ENCODE assay signal across 15 cellular contexts in genomic region chr7:501526-501925, GRCh38.
"Had no signal": no experiment of that assay in that cellular context is flagged by ENCODE, and none has a peak within 500 bp of the region (broad histone marks: within the 10 kb centered on the region; RNA-seq: fewer than 3 reads in every experiment).

No MANE protein-coding gene starts in this region.

- H3K27me3 ChIP-seq: foreskin keratinocyte, neutrophil, ovary, upper lobe of left lung had no signal

- H3K4me1 ChIP-seq: foreskin keratinocyte had no signal

- H3K27ac ChIP-seq: foreskin keratinocyte, neutrophil, ovary, upper lobe of left lung had no signal

- H3K4me3 ChIP-seq: ovary, upper lobe of left lung had no signal

- DNase-seq: activated CD4-positive, alpha-beta memory T cell treated with anti-CD3 and anti-CD28 coated beads for 36 hours; activated CD4-positive, alpha-beta T cell treated with anti-CD3 and anti-CD28 coated beads for 48 hours; activated effector memory CD4-positive, alpha-beta T cell treated with Interleukin-2 at 50 U/mL for 16 hours; activated naive CD4-positive, alpha-beta T cell treated with anti-CD3 and anti-CD28 coated beads for 36 hours; activated T-cell treated with anti-CD3 and anti-CD28 coated beads, Interleukin-2, amount 50 U/mL, for 72 hours; amygdala; effector CD8-positive, alpha-beta T cell; erythroblast; foreskin keratinocyte; ovary; stimulated activated CD4-positive, alpha-beta T cell treated with anti-CD3 and anti-CD28 coated beads, Interleukin-4, amount 100 ng/mL, for 1 hour; stimulated activated naive CD4-positive, alpha-beta T cell had no signal

- H3K9me3 ChIP-seq: neutrophil, ovary, upper lobe of left lung had no signal

- H3K36me3 ChIP-seq: neutrophil, ovary had no signal

- ATAC-seq: activated T-cell treated with anti-CD3 and anti-CD28 coated beads, Interleukin-2, amount 50 U/mL, for 72 hours; foreskin keratinocyte; sciatic nerve had no signal
